In the genomic region with DNA sequence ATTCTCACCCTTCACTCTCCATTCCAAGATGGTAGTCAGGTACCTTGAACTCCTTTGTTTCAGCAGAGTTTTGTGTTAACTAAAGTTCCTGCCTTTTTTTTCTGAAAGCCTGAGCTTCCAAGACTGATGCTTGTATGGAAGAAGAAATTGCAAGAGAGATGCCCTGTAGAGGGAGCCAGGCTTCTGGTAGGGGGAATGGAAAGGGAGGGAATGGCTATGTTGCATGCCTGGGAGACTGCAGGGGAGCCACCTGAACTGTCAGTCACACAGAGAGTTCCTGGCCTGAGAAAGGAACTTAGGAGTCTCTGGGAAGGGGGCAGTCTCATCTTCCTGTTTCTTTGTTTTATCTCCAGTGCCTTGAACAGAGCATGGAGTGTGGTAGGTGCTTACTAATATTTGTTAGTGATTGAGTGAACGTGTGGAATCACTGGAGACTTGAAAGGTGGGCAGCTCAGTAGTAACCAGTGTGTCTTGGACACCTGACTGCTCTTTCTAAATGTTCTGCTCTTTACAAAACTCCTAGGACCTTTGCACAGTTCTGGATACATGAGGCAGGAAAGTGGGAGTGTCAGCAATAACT, we compare ENCODE assay signal across 9 cellular contexts.
A peak's percentile ranks its signal among the peaks of the same experiment; 100 is the strongest.
DNase-seq lines count a peak whose midpoint lies in the region; ATAC-seq, FAIRE-seq and TF ChIP-seq lines count a peak whose summit lies in the region.
"Had no signal": no experiment of that assay in that cellular context is flagged by ENCODE, and none has a peak within 500 bp of the region (broad histone marks: within the 10 kb centered on the region; RNA-seq: fewer than 3 reads in every experiment).

No MANE protein-coding gene starts in this region.

- no peak overlapping the region for H3K4me2 ChIP-seq in keratinocyte (ENCODE audit: control insufficient read depth, extremely low read depth, insufficient read depth, low read depth, low read length)

- H3K9ac ChIP-seq in keratinocyte (ENCODE audit: control insufficient read depth, extremely low read depth, insufficient read depth, low read length) = no peak overlapping the region

- ATAC-seq in HG02642 (IDR thresholded peaks at IDR 0.05; ENCODE audit: poor library complexity, unreplicated experiment) = no peak

- peak; percentile 5 for DNase-seq in AG08395 (ENCODE audit: low spot score)
- peak; percentile 42 for DNase-seq in HCEC 1CT
- DNase-seq in keratinocyte (ENCODE audit: low read depth, low spot score) = no peak
- DNase-seq in NCI-H2196 (lab: John Stamatoyannopoulos, UW; ENCODE audit: unreplicated experiment) = no peak
- DNase-seq in superior temporal gyrus (ENCODE audit: extremely low spot score) = no peak
- no peak for DNase-seq in activated CD4-positive, alpha-beta T cell treated with anti-CD3 and anti-CD28 coated beads for 1 hour
- DNase-seq: Karpas-422 had no signal

- dilution Hi-C loops in keratinocyte (cut with MboI; ENCODE audit: extremely low pct_ligation_motif_present, low sequenced_read_pairs) = no loop called here

- no peaks in the 10 kb centered on the region for H3K36me3 ChIP-seq in keratinocyte (ENCODE audit: control insufficient read depth in 2 of 2, extremely low read depth in 1 of 2, insufficient read depth in 2 of 2, low read length in 2 of 2)

- H4K20me1 ChIP-seq in keratinocyte (ENCODE audit: control insufficient read depth, extremely low read depth, insufficient read depth, low read length) = no peaks in the 10 kb centered on the region

- H3K9me1 ChIP-seq in keratinocyte (ENCODE audit: control insufficient read depth, extremely low read depth, insufficient read depth, low read length) = no peaks in the 10 kb centered on the region

- H3K4me3 ChIP-seq in keratinocyte (ENCODE audit: control insufficient read depth in 2 of 3, extremely low read depth in 1 of 3, insufficient read depth in 2 of 3, low read depth in 1 of 3, low read length in 3 of 3) = no peak overlapping the region

- peak; percentile 23 for FAIRE-seq in keratinocyte (lab: Jason Lieb, UNC)

- no peaks in the 10 kb centered on the region for H3K9me3 ChIP-seq in keratinocyte (ENCODE audit: control insufficient read depth, low read depth, low read length)

- no peak overlapping the region for H2AFZ ChIP-seq in keratinocyte (ENCODE audit: control insufficient read depth, low read length)

- H3K4me1 ChIP-seq in keratinocyte (ENCODE audit: control insufficient read depth, extremely low read depth, insufficient read depth, low read length) = peaks cover 18% of the 10 kb centered on the region

- H3K27me3 ChIP-seq in keratinocyte (ENCODE audit: control insufficient read depth, extremely low read depth, insufficient read depth, low read length) = no peaks in the 10 kb centered on the region

- no peak overlapping the region for H3K27ac ChIP-seq in VCaP
- H3K27ac ChIP-seq in keratinocyte (ENCODE audit: control insufficient read depth, insufficient read depth, low read length) = no peak overlapping the region

- TF ChIP-seq CTCF in VCaP (conservative IDR thresholded peaks at IDR 0.05) (peak; percentile 80), keratinocyte (optimal IDR thresholded peaks at IDR 0.05 in 1 of 3, IDR thresholded peaks at IDR 0.05 in 1 of 3, conservative IDR thresholded peaks at IDR 0.05 in 1 of 3; ENCODE audit: extremely low read depth in 1 of 3, insufficient read depth in 2 of 3, low read length in 3 of 3) (peak; percentile 48 to 69 (median 58))

- no peaks in the 10 kb centered on the region for H3K79me2 ChIP-seq in keratinocyte (ENCODE audit: control insufficient read depth, insufficient read depth, low read length)

Comparison
In these comparisons a context has a peak if more than half of its experiments do, and no peak if none do; other contexts are left out.
1. DNase-seq: peak in AG08395 (single experiment) and HCEC 1CT (single experiment); none in keratinocyte (single experiment), NCI-H2196 (single experiment), superior temporal gyrus (single experiment) and activated CD4-positive, alpha-beta T cell treated with anti-CD3 and anti-CD28 coated beads for 1 hour (single experiment).